26 cellular contexts compared by ENCODE assay signal in genomic region chr6:122666418-122666817, GRCh38. TPM values are rescaled to one million over a fixed set of nuclear protein-coding genes. Genes with fewer than 3 reads are reported as not detected.
DNase-seq lines count a peak whose midpoint lies in the region; TF ChIP-seq lines count a peak whose summit lies in the region.
"Had no signal": no experiment of that assay in that cellular context is flagged by ENCODE, and none has a peak within 500 bp of the region (broad histone marks: within the 10 kb centered on the region; RNA-seq: fewer than 3 reads in every experiment).

No MANE protein-coding gene starts in this region.

- in situ Hi-C loops in transverse colon (cut with MboI; ENCODE audit: low pct_ligation_motif_present in 1 of 4, low pct_unique_long_range_greater_than_20kb in 1 of 4, low sequenced_read_pairs in 3 of 4): no loop called here

- no peak for TF ChIP-seq CTCF in endodermal cell (conservative IDR thresholded peaks at IDR 0.05)
- no peak for TF ChIP-seq CTCF in hepatocyte (IDR thresholded peaks at IDR 0.05; ENCODE audit: poor library complexity)
- no peak for TF ChIP-seq CTCF in transverse colon (IDR thresholded peaks at IDR 0.05)
- no peak for TF ChIP-seq CTCF in A673 (conservative IDR thresholded peaks at IDR 0.05; ENCODE audit: low read depth, low read length)

- intact Hi-C loops in transverse colon (cut with DNase I; ENCODE audit: low total_unique reads): no loop called here
- intact Hi-C loops in A673 (cut with micrococcal nuclease; ENCODE audit: unreplicated experiment): no loop called here

- no peaks in the 10 kb centered on the region for H4K20me1 ChIP-seq in hepatocyte (ENCODE audit: insufficient read depth, poor library complexity, severe bottlenecking)
- H4K20me1 ChIP-seq: BLaER1 treated with 17β-estradiol and CSF1 and Interleukin-3, amounts not matched to agents 10 nM and 100 nM had no signal

- no peak for TF ChIP-seq EP300 in transverse colon (IDR thresholded peaks at IDR 0.05; ENCODE audit: low read depth)

- no peak overlapping the region for H3K4me3 Mint-ChIP-seq in endodermal cell
- H3K4me3 Mint-ChIP-seq: B cell; CD4-positive, alpha-beta T cell; CD8-positive, alpha-beta T cell had no signal

- peak overlapping the region; percentile 69 for H3K27ac Mint-ChIP-seq in endodermal cell
- H3K27ac Mint-ChIP-seq: B cell; CD4-positive, alpha-beta T cell; CD8-positive, alpha-beta T cell had no signal

- POLR2A ChIA-PET in A673 (lab: Charles Lee; ENCODE audit: low non-redundant PET): no interaction called here

- no peak overlapping the region for H3K4me2 ChIP-seq in hepatocyte
- H3K4me2 ChIP-seq: BLaER1 treated with 17β-estradiol and CSF1 and Interleukin-3, amounts not matched to agents 10 nM and 100 nM had no signal

- no peak overlapping the region for H3K9ac ChIP-seq in endodermal cell (ENCODE audit: extremely low read depth, low read length, poor library complexity, severe bottlenecking)
- H3K9ac ChIP-seq: BLaER1 treated with 17β-estradiol and CSF1 and Interleukin-3, amounts not matched to agents 10 nM and 100 nM had no signal

- no peak overlapping the region for H3K27ac ChIP-seq in endodermal cell (ENCODE audit: low read depth, low read length)
- H3K27ac ChIP-seq in hepatocyte: peak overlapping the region; percentile 11
- peak overlapping the region in 3 of 4 donors; percentile 38 to 57 (median 49) for H3K27ac ChIP-seq in transverse colon
- H3K27ac ChIP-seq in A673 (ENCODE audit: low read depth, low read length, poor library complexity, severe bottlenecking): no peak overlapping the region
- H3K27ac ChIP-seq: BLaER1 treated with 17β-estradiol and CSF1 and Interleukin-3, amounts not matched to agents 10 nM and 100 nM; C4-2B had no signal

- H3K36me3 ChIP-seq in endodermal cell (ENCODE audit: control insufficient read depth, insufficient read depth, low read length) (no peaks in the 10 kb centered on the region), hepatocyte (replicated peaks; ENCODE audit: insufficient read depth, low read depth) (no peaks in the 10 kb centered on the region), transverse colon (no peaks in the 10 kb centered on the region), A673 (ENCODE audit: insufficient read depth, low read length, poor library complexity, severe bottlenecking) (no peaks in the 10 kb centered on the region)
- H3K36me3 ChIP-seq: BLaER1 treated with 17β-estradiol and CSF1 and Interleukin-3, amounts not matched to agents 10 nM and 100 nM had no signal

- CTCF ChIA-PET in A673 (lab: Charles Lee): no interaction called here

- BruUV-seq in A673 (replicated peaks; lab: Mats Ljungman, UMichigan): no TSS peak

- no peak overlapping the region for H2AFZ ChIP-seq in hepatocyte

- no peaks in the 10 kb centered on the region for H3K4me1 Mint-ChIP-seq in endodermal cell
- H3K4me1 Mint-ChIP-seq: B cell had no signal

- peaks cover 13% of the 10 kb centered on the region for H3K36me3 Mint-ChIP-seq in endodermal cell (ENCODE audit: low read depth)
- H3K36me3 Mint-ChIP-seq: CD8-positive, alpha-beta T cell had no signal

- WGBS in endodermal cell (ENCODE audit: insufficient coverage in 1 of 2, insufficient read length in 1 of 2), 2 experiments: 100% methylated on average over 2 of the region's 2 CpGs
- WGBS in hepatocyte (ENCODE audit: low lambda C conversion rate, missing lambda C conversion rate): 83% methylated on average over 2 of the region's 2 CpGs
- 85 to 90% methylated on average over 2 of the region's 2 CpGs for WGBS in transverse colon (ENCODE audit: low coverage in 1 of 2), 2 donors

- H3K4me3 ChIP-seq in endodermal cell (ENCODE audit: low read length) (no peak overlapping the region), hepatocyte (no peak overlapping the region), transverse colon (no peak overlapping the region), A673 (ENCODE audit: low read depth, low read length, poor library complexity, severe bottlenecking) (no peak overlapping the region)
- H3K4me3 ChIP-seq: BLaER1 treated with 17β-estradiol and CSF1 and Interleukin-3, amounts not matched to agents 10 nM and 100 nM; GM12878 had no signal

- H3K79me2 ChIP-seq in hepatocyte: peaks cover 22% of the 10 kb centered on the region

- no peaks in the 10 kb centered on the region for H3K27me3 Mint-ChIP-seq in endodermal cell (ENCODE audit: insufficient read depth)
- H3K27me3 Mint-ChIP-seq: CD4-positive, alpha-beta T cell had no signal

- DNase-seq in SK-N-DZ (ENCODE audit: low spot score): peak; percentile 94
- no peak for DNase-seq in endodermal cell
- DNase-seq in hepatocyte (ENCODE audit: low spot score): no peak
- no peak for DNase-seq in transverse colon
- no peak for DNase-seq in T-helper 9 cell
- no peak for DNase-seq in NCI-H2081 (lab: John Stamatoyannopoulos, UW)
- DNase-seq in activated gamma-delta T cell (lab: John Stamatoyannopoulos, UW): no peak
- DNase-seq in A673 (ENCODE audit: low spot score): no peak
- DNase-seq: 8988T; AML-193; CD4-positive, alpha-beta T cell; CD8-positive, alpha-beta T cell; COR-L47; DMS 273 treated with DMSO at 0.1 percent for 48 hours; DMS153; DMS53; DMS79; DND-41; EL; GDM1 had no signal

- no peak for TF ChIP-seq POLR2A in transverse colon (IDR thresholded peaks at IDR 0.05)

- H3K9me3 Mint-ChIP-seq in endodermal cell: no peaks in the 10 kb centered on the region
- H3K9me3 Mint-ChIP-seq: CD4-positive, alpha-beta T cell; CD8-positive, alpha-beta T cell had no signal

- no peaks in the 10 kb centered on the region for H3K27me3 ChIP-seq in endodermal cell (ENCODE audit: control insufficient read depth, insufficient read depth, low read length, poor library complexity, severe bottlenecking)
- H3K27me3 ChIP-seq in hepatocyte: no peaks in the 10 kb centered on the region
- no peaks in the 10 kb centered on the region for H3K27me3 ChIP-seq in transverse colon
- H3K27me3 ChIP-seq in A673 (replicated peaks; ENCODE audit: insufficient read depth, low read depth, low read length, poor library complexity): no peaks in the 10 kb centered on the region
- H3K27me3 ChIP-seq: BLaER1 treated with 17β-estradiol and CSF1 and Interleukin-3, amounts not matched to agents 10 nM and 100 nM had no signal

- no peaks in the 10 kb centered on the region for H3K9me3 ChIP-seq in endodermal cell (ENCODE audit: control insufficient read depth, low read length)
- no peaks in the 10 kb centered on the region for H3K9me3 ChIP-seq in hepatocyte (ENCODE audit: low read depth)
- no peaks in the 10 kb centered on the region for H3K9me3 ChIP-seq in transverse colon
- H3K9me3 ChIP-seq in A673 (ENCODE audit: low read depth, low read length, poor library complexity, severe bottlenecking): no peaks in the 10 kb centered on the region
- H3K9me3 ChIP-seq: BLaER1 treated with 17β-estradiol and CSF1 and Interleukin-3, amounts not matched to agents 10 nM and 100 nM had no signal

- H3K4me1 ChIP-seq in endodermal cell (ENCODE audit: control insufficient read depth, insufficient read depth, low read length) (no peaks in the 10 kb centered on the region), hepatocyte (ENCODE audit: insufficient read depth) (peaks cover under 1% of the 10 kb centered on the region), transverse colon (peaks cover 0 to 15% (median 0%) of the 10 kb centered on the region in 4 donors), A673 (ENCODE audit: insufficient read depth, low read length, poor library complexity, severe bottlenecking) (no peaks in the 10 kb centered on the region)
- H3K4me1 ChIP-seq: BLaER1 treated with 17β-estradiol and CSF1 and Interleukin-3, amounts not matched to agents 10 nM and 100 nM had no signal

- no peaks in the 10 kb centered on the region for H3K9me2 ChIP-seq in hepatocyte (replicated peaks; ENCODE audit: insufficient read depth)

RNA-seq across cellular contexts. Expression of gene PKIB, which starts 56.2 kb away (rescaled TPM):
- polyA plus RNA-seq in SK-N-DZ (2014; cell fraction: cytosol; rRNA removed): 12.4 and 15.8 TPM in 2 replicates
- 2.3 and 7.3 TPM in 2 replicates for polyA plus RNA-seq in SK-N-DZ (2014; cell fraction: nucleus; rRNA removed)
- 10 to 100 TPM; 46.0 to 56.1 TPM for total RNA-seq in endodermal cell
- polyA plus RNA-seq in endodermal cell (2013, experiment 1 of 2): 42.6 TPM
- polyA plus RNA-seq in endodermal cell (2013, experiment 2 of 2): 43.7 TPM
- 144 and 172 TPM in 2 replicates for total RNA-seq in hepatocyte
- 73.8 and 77.6 TPM in 2 replicates for polyA plus RNA-seq in hepatocyte
- total RNA-seq in transverse colon: 100 to 1,000 TPM in 2 of 4 donors, 10 to 100 TPM in 2; 45.2 to 163 (median 96.1) TPM
- total RNA-seq in A673 (2021): 10.4 and 11.5 TPM in 2 replicates
- total RNA-seq: G401 had no signal
- polyA plus RNA-seq: BJ had no signal

Comparison
In these comparisons a context has a peak if more than half of its experiments do, and no peak if none do; other contexts are left out.
1. H3K27ac ChIP-seq: peak in hepatocyte (single experiment) and transverse colon (3 of 4); none in endodermal cell (single experiment) and A673 (single experiment).